Comparison of ENCODE assay signal across 21 cellular contexts in the genomic region with DNA sequence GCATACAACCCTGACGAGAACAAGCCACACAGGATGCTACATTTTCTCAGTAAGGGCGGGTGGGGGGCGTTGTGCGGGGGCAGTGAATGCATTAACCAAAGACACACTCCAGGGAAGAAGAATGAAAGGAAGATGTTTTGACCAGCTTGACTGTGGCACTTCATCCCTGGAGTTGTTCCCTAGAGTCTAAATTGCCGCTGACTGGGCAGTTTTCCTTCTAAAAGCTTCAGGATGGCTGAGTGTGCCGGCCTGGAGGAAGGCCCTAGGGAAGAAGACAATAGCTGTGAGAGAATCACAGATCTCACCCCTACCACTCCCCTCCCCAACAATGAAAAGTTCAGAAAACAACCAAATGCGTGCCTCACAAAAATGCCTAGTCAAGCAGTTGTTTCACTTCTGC.
DNase-seq lines count a peak whose midpoint lies in the region; ATAC-seq and TF ChIP-seq lines count a peak whose summit lies in the region.
"Had no signal": no experiment of that assay in that cellular context is flagged by ENCODE, and none has a peak within 500 bp of the region (broad histone marks: within the 10 kb centered on the region; RNA-seq: fewer than 3 reads in every experiment).

No MANE protein-coding gene starts in this region.

- TF ChIP-seq CTCF in nephron progenitor cell (IDR thresholded peaks at IDR 0.05), result no peak

- H3K4me3 Mint-ChIP-seq in nephron progenitor cell, result no peak overlapping the region
- H3K4me3 Mint-ChIP-seq in activated naive CD8-positive, alpha-beta T cell treated with anti-CD3 and anti-CD28 coated beads for 36 hours, result no peak overlapping the region
- H3K4me3 Mint-ChIP-seq: CD14-positive monocyte had no signal

- H3K27me3 Mint-ChIP-seq in nephron progenitor cell (ENCODE audit: low read depth, poor library complexity), result peaks cover 16% of the 10 kb centered on the region
- H3K27me3 Mint-ChIP-seq in activated naive CD8-positive, alpha-beta T cell treated with anti-CD3 and anti-CD28 coated beads for 36 hours, result peaks cover 11% of the 10 kb centered on the region

- DNase-seq in DMS79 treated with DMSO at 0.1 percent for 48 hours (lab: John Stamatoyannopoulos, UW) (peak; percentile 95), NCI-H1105 treated with DMSO at 0.1 percent for 48 hours (lab: John Stamatoyannopoulos, UW) (peak; percentile 57), NCI-H2227 (lab: John Stamatoyannopoulos, UW; ENCODE audit: unreplicated experiment) (peak; percentile 48), nephron progenitor cell (no peak), RKO (ENCODE audit: low spot score) (no peak)
- DNase-seq in activated naive CD8-positive, alpha-beta T cell treated with anti-CD3 and anti-CD28 coated beads for 36 hours, result no peak
- DNase-seq: AML-193; Caco-2; DMS53; HCEC 1CT; KG1; NCI-H1694 treated with DMSO at 0.1 percent for 48 hours; NCI-H524; NK-92 treated with Interleukin-12 subunit alpha and Interleukin-12 subunit beta, amount 100 ng/mL, for 24 hours; OCI-M1; RPMI8226; SIG-M5; T-helper 2 cell had no signal

- H3K9me3 Mint-ChIP-seq in nephron progenitor cell, result peaks cover 10% of the 10 kb centered on the region
- H3K9me3 Mint-ChIP-seq in activated naive CD8-positive, alpha-beta T cell treated with anti-CD3 and anti-CD28 coated beads for 36 hours, result no peaks in the 10 kb centered on the region

- peaks cover 44% of the 10 kb centered on the region for H3K4me1 Mint-ChIP-seq in nephron progenitor cell
- H3K4me1 Mint-ChIP-seq in activated naive CD8-positive, alpha-beta T cell treated with anti-CD3 and anti-CD28 coated beads for 36 hours, result no peaks in the 10 kb centered on the region
- H3K4me1 Mint-ChIP-seq: CD14-positive monocyte had no signal

- ATAC-seq in GM18519 (IDR thresholded peaks at IDR 0.05; ENCODE audit: low FRiP score, unreplicated experiment) (no peak), HG02970 (IDR thresholded peaks at IDR 0.05; ENCODE audit: low FRiP score, unreplicated experiment) (no peak)

- H3K36me3 Mint-ChIP-seq in nephron progenitor cell (ENCODE audit: low read depth), result no peaks in the 10 kb centered on the region
- no peaks in the 10 kb centered on the region for H3K36me3 Mint-ChIP-seq in activated naive CD8-positive, alpha-beta T cell treated with anti-CD3 and anti-CD28 coated beads for 36 hours
- H3K36me3 Mint-ChIP-seq: CD14-positive monocyte had no signal

- H3K27ac Mint-ChIP-seq in nephron progenitor cell, result peak overlapping the region; percentile 36
- no peak overlapping the region for H3K27ac Mint-ChIP-seq in activated naive CD8-positive, alpha-beta T cell treated with anti-CD3 and anti-CD28 coated beads for 36 hours
- H3K27ac Mint-ChIP-seq: CD14-positive monocyte had no signal

Comparison
In these comparisons a context has a peak if more than half of its experiments do, and no peak if none do; other contexts are left out.
1. DNase-seq: peak in DMS79 treated with DMSO at 0.1 percent for 48 hours (single experiment), NCI-H1105 treated with DMSO at 0.1 percent for 48 hours (single experiment) and NCI-H2227 (single experiment); none in nephron progenitor cell (single experiment), RKO (single experiment) and activated naive CD8-positive, alpha-beta T cell treated with anti-CD3 and anti-CD28 coated beads for 36 hours (single experiment).